In the genomic region with DNA sequence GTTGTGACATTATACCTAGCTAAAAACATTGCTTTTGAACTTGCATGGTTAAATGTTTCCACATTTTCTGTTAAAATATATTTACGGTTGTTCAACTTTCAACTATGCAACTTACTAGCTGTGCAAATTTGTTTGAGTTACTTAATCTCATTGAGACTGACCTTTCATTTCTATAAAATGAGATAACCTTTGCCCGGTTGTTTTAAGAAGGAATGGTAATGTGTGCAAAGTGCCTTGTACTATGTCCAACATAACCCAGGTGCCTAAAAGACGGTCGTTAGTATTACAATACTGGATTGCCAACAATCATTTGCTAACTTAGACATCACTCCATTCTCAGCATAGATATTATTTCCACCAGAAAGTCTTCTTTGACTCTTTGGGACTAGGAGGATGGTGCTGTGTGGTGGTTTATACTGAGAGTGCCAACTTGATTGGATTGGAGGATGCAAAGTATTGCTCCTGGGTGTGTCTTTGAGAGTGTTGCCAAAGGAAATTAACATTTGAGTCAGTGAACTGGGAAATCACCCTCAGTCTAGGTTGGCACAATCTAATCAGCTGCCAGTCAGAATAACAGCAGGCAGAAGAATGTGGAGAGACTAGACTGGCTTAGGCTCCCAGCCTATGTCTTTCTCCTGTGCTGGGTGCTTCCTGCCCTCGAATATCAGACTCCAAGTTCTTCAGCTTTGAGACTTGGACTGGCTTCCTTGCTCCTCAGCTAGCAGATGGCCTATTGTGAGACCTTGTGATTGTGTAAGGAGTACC, we compare ENCODE assay signal across 19 cellular contexts.
DNase-seq lines count a peak whose midpoint lies in the region; ATAC-seq, FAIRE-seq and TF ChIP-seq lines count a peak whose summit lies in the region.
"Had no signal": no experiment of that assay in that cellular context is flagged by ENCODE, and none has a peak within 500 bp of the region (broad histone marks: within the 10 kb centered on the region; RNA-seq: fewer than 3 reads in every experiment).

No MANE protein-coding gene starts in this region.

- H3K9ac ChIP-seq in mammary epithelial cell (ENCODE audit: insufficient read depth, low read length) = no peak overlapping the region

- no peak for DNase-seq in GM12891 (ENCODE audit: insufficient read length, low spot score)
- DNase-seq in mammary epithelial cell = peak; percentile 25
- no peak for DNase-seq in hepatocyte (ENCODE audit: low spot score)
- peak; percentile 16 for DNase-seq in renal cortical epithelial cell (ENCODE audit: low read depth)
- no peak for DNase-seq in DMS79 (lab: John Stamatoyannopoulos, UW)
- no peak for DNase-seq in GM12892 (ENCODE audit: insufficient read length)
- DNase-seq: CD4-positive, alpha-beta T cell; DMS53; KBM-7; MV-4-11; NCI-H1694 treated with DMSO at 0.1 percent for 48 hours; NCI-H2107; NCI-H524; NCI-H82; OCI-M1; SIG-M5 had no signal

- H4K20me1 ChIP-seq in mammary epithelial cell (ENCODE audit: insufficient read depth, low read length) (no peaks in the 10 kb centered on the region), hepatocyte (ENCODE audit: insufficient read depth, poor library complexity, severe bottlenecking) (no peaks in the 10 kb centered on the region)

- H3K9me2 ChIP-seq in hepatocyte (replicated peaks; ENCODE audit: insufficient read depth) = no peaks in the 10 kb centered on the region

- dilution Hi-C loops in mammary epithelial cell (cut with HindIII; ENCODE audit: low sequenced_read_pairs) = no loop called here

- no TSS peak for BruUV-seq in mammary epithelial cell (replicated peaks; lab: Mats Ljungman, UMichigan)

- no peaks in the 10 kb centered on the region for H3K9me3 ChIP-seq in mammary epithelial cell (replicated peaks; ENCODE audit: insufficient read depth, low read length)
- H3K9me3 ChIP-seq in hepatocyte (ENCODE audit: low read depth) = no peaks in the 10 kb centered on the region
- H3K9me3 ChIP-seq: A549 had no signal

- H2AFZ ChIP-seq in mammary epithelial cell (ENCODE audit: low read depth, low read length) = no peak overlapping the region
- peak overlapping the region; percentile 11 for H2AFZ ChIP-seq in hepatocyte

- TF ChIP-seq CTCF in mammary epithelial cell (conservative IDR thresholded peaks at IDR 0.05 in 1 of 2, IDR thresholded peaks at IDR 0.05 in 1 of 2; ENCODE audit: extremely low read depth in 1 of 2, insufficient read depth in 1 of 2, low read depth in 1 of 2, low read length in 2 of 2) = no peak
- TF ChIP-seq CTCF in hepatocyte (IDR thresholded peaks at IDR 0.05; ENCODE audit: poor library complexity) = no peak

- FAIRE-seq in GM12891 (lab: Jason Lieb, UNC) (peak; percentile 20), GM12892 (lab: Jason Lieb, UNC) (no peak)
- FAIRE-seq: A549, H54 had no signal

- no peak overlapping the region for H3K27ac ChIP-seq in mammary epithelial cell (ENCODE audit: insufficient read depth, low read depth, low read length)
- no peak overlapping the region for H3K27ac ChIP-seq in hepatocyte
- H3K27ac ChIP-seq: A549 had no signal

- intact Hi-C loops in mammary epithelial cell (cut with micrococcal nuclease) = loop anchor here (10.0 kb wide), 1 partner anchor 72 kb away; no protein-coding TSS in a partner anchor

- TF ChIP-seq POLR2A in GM12891 (IDR thresholded peaks at IDR 0.05; ENCODE audit: low read depth, low read length) (no peak), GM12892 (IDR thresholded peaks at IDR 0.05; ENCODE audit: low read depth, low read length) (no peak)

- in situ Hi-C loops in mammary epithelial cell (cut with MboI; ENCODE audit: low sequenced_read_pairs in 2 of 2) = no loop called here

- 76% methylated on average over 5 of the region's 5 CpGs for WGBS in mammary epithelial cell (ENCODE audit: low coverage, missing lambda C conversion rate)
- 49% methylated on average over 5 of the region's 5 CpGs for WGBS in hepatocyte (ENCODE audit: low lambda C conversion rate, missing lambda C conversion rate)

- no peak for ATAC-seq in HG03045 (IDR thresholded peaks at IDR 0.05; ENCODE audit: unreplicated experiment)
- ATAC-seq: A549 had no signal

- CTCF ChIA-PET in mammary epithelial cell (lab: Charles Lee; ENCODE audit: low non-redundant PET) = no interaction called here

- H3K4me1 ChIP-seq in mammary epithelial cell (ENCODE audit: insufficient read depth, low read length) (no peaks in the 10 kb centered on the region), hepatocyte (ENCODE audit: insufficient read depth) (no peaks in the 10 kb centered on the region)
- H3K4me1 ChIP-seq: A549 had no signal

- no peaks in the 10 kb centered on the region for H3K27me3 ChIP-seq in mammary epithelial cell (ENCODE audit: insufficient read depth, low read length)
- H3K27me3 ChIP-seq in hepatocyte = no peaks in the 10 kb centered on the region

- H3K79me2 ChIP-seq in mammary epithelial cell (ENCODE audit: insufficient read depth, low read length) (no peaks in the 10 kb centered on the region), hepatocyte (no peaks in the 10 kb centered on the region)

- H3K36me3 ChIP-seq in mammary epithelial cell (ENCODE audit: insufficient read depth, low read length) = no peaks in the 10 kb centered on the region
- no peaks in the 10 kb centered on the region for H3K36me3 ChIP-seq in hepatocyte (replicated peaks; ENCODE audit: insufficient read depth, low read depth)

- H3K4me3 ChIP-seq in mammary epithelial cell (replicated peaks in 1 of 3; ENCODE audit: insufficient read depth in 1 of 3, low read depth in 2 of 3, low read length in 3 of 3) = no peak overlapping the region
- no peak overlapping the region for H3K4me3 ChIP-seq in hepatocyte
- H3K4me3 ChIP-seq: A549 had no signal

- no peak overlapping the region for H3K4me2 ChIP-seq in mammary epithelial cell (ENCODE audit: insufficient read depth, low read depth, low read length)
- peak overlapping the region; percentile 37 for H3K4me2 ChIP-seq in hepatocyte
- H3K4me2 ChIP-seq: A549 had no signal

TF ChIP-seq in GM12891, 5 proteins besides CTCF, POLR2A, EP300 and RAD21:
- TF ChIP-seq SPI1 (IDR thresholded peaks at IDR 0.05; ENCODE audit: low read depth, low read length) = no peak
- no peak for TF ChIP-seq POU2F2 (IDR thresholded peaks at IDR 0.05; ENCODE audit: low read depth, low read length)
- no peak for TF ChIP-seq TAF1 (IDR thresholded peaks at IDR 0.05; ENCODE audit: low read depth, low read length)
- TF ChIP-seq POLR2AphosphoS5 (IDR thresholded peaks at IDR 0.05; ENCODE audit: low read depth, low read length) = no peak
- TF ChIP-seq PAX5 (IDR thresholded peaks at IDR 0.05; ENCODE audit: insufficient read depth, low read length, severe bottlenecking) = no peak

Comparison
In these comparisons a context has a peak if more than half of its experiments do, and no peak if none do; other contexts are left out.
1. DNase-seq: peak in mammary epithelial cell (single experiment) and renal cortical epithelial cell (single experiment); none in GM12891 (single experiment), hepatocyte (single experiment), DMS79 (single experiment) and GM12892 (single experiment).